ENCODE assay signal across 2 cellular contexts in the genomic region with DNA sequence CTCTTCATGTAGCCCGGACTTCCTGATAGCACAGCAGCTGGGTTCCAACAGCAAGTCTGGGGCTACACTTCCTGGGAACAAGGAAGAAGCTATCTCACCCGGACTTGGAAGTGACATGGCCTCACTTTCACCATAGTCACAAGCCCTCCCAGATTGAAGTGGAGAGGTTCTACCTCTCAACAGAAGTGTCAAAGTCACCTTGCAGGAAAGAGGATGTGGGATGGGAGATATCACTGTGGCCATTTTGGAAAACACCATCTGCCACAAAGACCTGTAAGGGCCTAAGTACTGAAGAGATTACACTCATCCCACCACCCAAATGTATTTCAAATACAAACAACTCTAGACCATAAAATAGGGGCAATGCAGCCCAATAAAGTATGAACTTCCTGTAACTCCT.
TF ChIP-seq lines count a peak whose summit lies in the region.

No MANE protein-coding gene starts in this region.

TF ChIP-seq in IMR-90, 13 proteins besides CTCF, POLR2A, EP300 and RAD21:
- TF ChIP-seq CHD1 (IDR thresholded peaks at IDR 0.05; ENCODE audit: low read depth, low read length), result no peak
- no peak for TF ChIP-seq RCOR1 (IDR thresholded peaks at IDR 0.05; ENCODE audit: insufficient replicate concordance, low read length)
- TF ChIP-seq CEBPB (IDR thresholded peaks at IDR 0.05; ENCODE audit: low read depth, low read length), result no peak
- TF ChIP-seq, protein P1, sequence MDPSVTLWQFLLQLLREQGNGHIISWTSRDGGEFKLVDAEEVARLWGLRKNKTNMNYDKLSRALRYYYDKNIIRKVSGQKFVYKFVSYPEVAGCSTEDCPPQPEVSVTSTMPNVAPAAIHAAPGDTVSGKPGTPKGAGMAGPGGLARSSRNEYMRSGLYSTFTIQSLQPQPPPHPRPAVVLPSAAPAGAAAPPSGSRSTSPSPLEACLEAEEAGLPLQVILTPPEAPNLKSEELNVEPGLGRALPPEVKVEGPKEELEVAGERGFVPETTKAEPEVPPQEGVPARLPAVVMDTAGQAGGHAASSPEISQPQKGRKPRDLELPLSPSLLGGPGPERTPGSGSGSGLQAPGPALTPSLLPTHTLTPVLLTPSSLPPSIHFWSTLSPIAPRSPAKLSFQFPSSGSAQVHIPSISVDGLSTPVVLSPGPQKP (IDR thresholded peaks at IDR 0.05; ENCODE audit: borderline replicate concordance, low read depth, low read length), result no peak
- TF ChIP-seq FOS (IDR thresholded peaks at IDR 0.05; ENCODE audit: low read depth, low read length), result no peak
- TF ChIP-seq BHLHE40 (IDR thresholded peaks at IDR 0.05; ENCODE audit: low read depth, low read length), result no peak
- no peak for TF ChIP-seq RFX5 (IDR thresholded peaks at IDR 0.05; ENCODE audit: low read depth, low read length)

TF ChIP-seq in K562, 482 proteins besides CTCF, POLR2A, EP300 and RAD21:
- TF ChIP-seq SPI1 (IDR thresholded peaks at IDR 0.05; ENCODE audit: borderline replicate concordance, low read depth, low read length), result 0 out of 2 replicates have a peak, but pooled peaks have one; percentile 17
- no peak for TF ChIP-seq BRF1 (IDR thresholded peaks at IDR 0.05; ENCODE audit: borderline replicate concordance, extremely low read depth, insufficient read length)
- TF ChIP-seq SMARCE1 (IDR thresholded peaks at IDR 0.05), result no peak
- no peak for TF ChIP-seq BCLAF1 (IDR thresholded peaks at IDR 0.05; ENCODE audit: borderline replicate concordance in 1 of 2, control insufficient read depth in 1 of 2, low read depth in 2 of 2, low read length in 1 of 2)
- no peak for TF ChIP-seq ZNF592 (IDR thresholded peaks at IDR 0.05)
